In the genomic region with DNA sequence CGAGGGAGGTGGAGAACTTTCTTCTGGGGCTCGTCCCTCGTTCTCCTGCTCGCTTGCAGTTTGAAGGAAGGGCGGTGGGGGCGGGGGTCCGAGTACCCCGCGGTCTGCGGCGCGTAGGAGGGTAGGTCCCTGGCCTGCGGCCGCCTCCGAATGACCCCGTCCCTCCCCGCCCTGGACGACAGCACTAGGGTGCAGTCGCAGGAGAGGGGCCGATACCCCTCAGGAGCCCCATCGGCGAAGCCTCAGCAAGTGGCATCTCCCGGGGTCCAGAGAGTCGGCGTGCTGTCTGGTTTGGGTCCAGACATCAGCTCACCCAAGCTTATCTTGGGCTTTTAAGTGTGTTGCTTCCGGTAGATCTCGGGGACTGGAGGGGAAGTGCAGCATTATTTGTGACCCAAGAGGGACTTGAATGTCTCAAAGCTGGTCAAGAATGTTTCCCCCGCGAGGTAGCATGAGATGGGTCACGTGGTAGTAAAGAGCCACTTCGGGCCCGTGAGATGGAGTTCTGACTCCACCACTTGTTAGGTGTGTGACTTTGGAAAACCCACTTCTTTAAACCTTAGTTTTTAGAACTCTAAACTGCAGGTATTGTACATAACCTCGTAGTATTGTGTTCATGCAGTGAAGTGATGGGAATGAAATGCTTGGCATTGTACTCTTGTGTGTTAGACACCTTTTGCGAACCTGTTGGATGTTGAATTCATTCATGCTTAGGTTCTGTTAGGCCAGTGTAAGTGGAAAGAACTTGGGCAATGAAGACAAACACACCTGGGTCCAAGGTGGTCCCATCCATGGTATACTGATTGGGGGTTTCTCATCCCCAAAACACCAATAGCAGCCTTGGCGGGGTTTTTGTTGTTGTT, we compare ENCODE assay signal across 8 cellular contexts. TPM values are rescaled to one million over a fixed set of nuclear protein-coding genes. Genes with fewer than 3 reads are reported as not detected.
DNase-seq lines count a peak whose midpoint lies in the region; ATAC-seq and TF ChIP-seq lines count a peak whose summit lies in the region.

No MANE protein-coding gene starts in this region.

- WGBS in endodermal cell (ENCODE audit: insufficient coverage in 1 of 2, insufficient read length in 1 of 2), 2 experiments, result 20 to 32% methylated on average over 13 to 35 of the region's 35 CpGs

- no peak overlapping the region for H3K27ac ChIP-seq in BLaER1
- no peak overlapping the region for H3K27ac ChIP-seq in endodermal cell (ENCODE audit: low read depth, low read length)
- no peak overlapping the region for H3K27ac ChIP-seq in muscle layer of colon (ENCODE audit: low read depth, low read length)

- H3K4me3 Mint-ChIP-seq in endodermal cell (peak overlapping the region; percentile 83), type B pancreatic cell (peak overlapping the region; percentile 95)

- H3K9me3 Mint-ChIP-seq in endodermal cell (no peaks in the 10 kb centered on the region), type B pancreatic cell (peaks cover 3% of the 10 kb centered on the region)

- peaks cover 42% of the 10 kb centered on the region for H3K4me1 Mint-ChIP-seq in endodermal cell
- H3K4me1 Mint-ChIP-seq in type B pancreatic cell (ENCODE audit: unreplicated experiment), result peaks cover 38% of the 10 kb centered on the region

- DNase-seq in activated CD4-positive, alpha-beta T cell treated with anti-CD3 and anti-CD28 coated beads for 48 hours, result peak; percentile 23
- DNase-seq in endodermal cell (peak; percentile 71), type B pancreatic cell (ENCODE audit: extremely low spot score, unreplicated experiment) (no peak)

- no peaks in the 10 kb centered on the region for H3K27me3 ChIP-seq in BLaER1
- no peaks in the 10 kb centered on the region for H3K27me3 ChIP-seq in endodermal cell (ENCODE audit: control insufficient read depth, insufficient read depth, low read length, poor library complexity, severe bottlenecking)
- H3K27me3 ChIP-seq in muscle layer of colon (ENCODE audit: control insufficient read depth in 1 of 2, insufficient read depth in 2 of 2, low read length in 2 of 2), result no peaks in the 10 kb centered on the region

- TF ChIP-seq CTCF in endodermal cell (conservative IDR thresholded peaks at IDR 0.05) (no peak), type B pancreatic cell (conservative IDR thresholded peaks at IDR 0.05) (no peak)

- H3K27ac Mint-ChIP-seq in endodermal cell, result peak overlapping the region; percentile 85
- H3K27ac Mint-ChIP-seq in type B pancreatic cell, result peak overlapping the region; percentile 91

- TF ChIP-seq EP300 in Ishikawa (IDR thresholded peaks at IDR 0.05; ENCODE audit: borderline replicate concordance), result no peak

- peaks cover 46% of the 10 kb centered on the region for H3K27me3 Mint-ChIP-seq in endodermal cell (ENCODE audit: insufficient read depth)
- no peaks in the 10 kb centered on the region for H3K27me3 Mint-ChIP-seq in type B pancreatic cell

- H3K36me3 ChIP-seq in BLaER1 (no peaks in the 10 kb centered on the region), endodermal cell (ENCODE audit: control insufficient read depth, insufficient read depth, low read length) (peaks cover 18% of the 10 kb centered on the region), muscle layer of colon (ENCODE audit: insufficient read depth, low read length) (no peaks in the 10 kb centered on the region)

- H3K4me1 ChIP-seq in BLaER1 (no peaks in the 10 kb centered on the region), endodermal cell (ENCODE audit: control insufficient read depth, insufficient read depth, low read length) (peaks cover 4% of the 10 kb centered on the region), muscle layer of colon (ENCODE audit: insufficient read depth, low read length) (peaks cover 6% of the 10 kb centered on the region)

- H3K9me3 ChIP-seq in BLaER1 (no peaks in the 10 kb centered on the region), endodermal cell (ENCODE audit: control insufficient read depth, low read length) (no peaks in the 10 kb centered on the region), muscle layer of colon (ENCODE audit: low read length) (no peaks in the 10 kb centered on the region)

- H3K4me2 ChIP-seq in BLaER1, result peak overlapping the region; percentile 81

- H4K20me1 ChIP-seq in BLaER1, result no peaks in the 10 kb centered on the region

- TF ChIP-seq RAD21 in Ishikawa (IDR thresholded peaks at IDR 0.05; ENCODE audit: low read depth), result no peak

- peak overlapping the region; percentile 72 for H3K4me3 ChIP-seq in BLaER1
- peak overlapping the region; percentile 88 for H3K4me3 ChIP-seq in endodermal cell (ENCODE audit: low read length)
- peak overlapping the region; percentile 70 to 86 for H3K4me3 ChIP-seq in muscle layer of colon (ENCODE audit: low read depth in 1 of 2, low read length in 2 of 2)

- H3K36me3 Mint-ChIP-seq in endodermal cell (ENCODE audit: low read depth) (peaks cover 8% of the 10 kb centered on the region), type B pancreatic cell (no peaks in the 10 kb centered on the region)

- peak overlapping the region; percentile 60; the same call in 1 of the 2 replicates for H3K9ac ChIP-seq in BLaER1
- peak overlapping the region; percentile 87 for H3K9ac ChIP-seq in endodermal cell (ENCODE audit: extremely low read depth, low read length, poor library complexity, severe bottlenecking)
- H3K9ac ChIP-seq in muscle layer of colon (ENCODE audit: low read length), result peak overlapping the region; percentile 14

- ATAC-seq in GM19455 (IDR thresholded peaks at IDR 0.05; ENCODE audit: unreplicated experiment) (peak; percentile 41), HG02588 (IDR thresholded peaks at IDR 0.05; ENCODE audit: unreplicated experiment) (no peak)

TF ChIP-seq in Ishikawa, 13 proteins besides CTCF, POLR2A, EP300 and RAD21:
- TF ChIP-seq CREB1 (IDR thresholded peaks at IDR 0.05; ENCODE audit: low read depth), result no peak
- TF ChIP-seq YY1 (IDR thresholded peaks at IDR 0.05; ENCODE audit: low read depth), result no peak
- TF ChIP-seq, protein P1, sequence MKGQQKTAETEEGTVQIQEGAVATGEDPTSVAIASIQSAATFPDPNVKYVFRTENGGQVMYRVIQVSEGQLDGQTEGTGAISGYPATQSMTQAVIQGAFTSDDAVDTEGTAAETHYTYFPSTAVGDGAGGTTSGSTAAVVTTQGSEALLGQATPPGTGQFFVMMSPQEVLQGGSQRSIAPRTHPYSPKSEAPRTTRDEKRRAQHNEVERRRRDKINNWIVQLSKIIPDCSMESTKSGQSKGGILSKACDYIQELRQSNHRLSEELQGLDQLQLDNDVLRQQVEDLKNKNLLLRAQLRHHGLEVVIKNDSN (IDR thresholded peaks at IDR 0.05), result peak; percentile 87
- no peak for TF ChIP-seq CEBPB (IDR thresholded peaks at IDR 0.05)
- no peak for TF ChIP-seq NFIC (IDR thresholded peaks at IDR 0.05)
- no peak for TF ChIP-seq TAF1 (IDR thresholded peaks at IDR 0.05; ENCODE audit: low read depth)
- no peak for TF ChIP-seq EGR1 (IDR thresholded peaks at IDR 0.05)
- TF ChIP-seq TEAD4 (IDR thresholded peaks at IDR 0.05), result no peak
- peak; percentile 72 for TF ChIP-seq MAX (IDR thresholded peaks at IDR 0.05)
- TF ChIP-seq FOXM1 (IDR thresholded peaks at IDR 0.05; ENCODE audit: borderline replicate concordance, low read depth), result no peak
- peak; percentile 94 for TF ChIP-seq ZBTB7A (IDR thresholded peaks at IDR 0.05; ENCODE audit: low read depth)
- TF ChIP-seq, protein P2, sequence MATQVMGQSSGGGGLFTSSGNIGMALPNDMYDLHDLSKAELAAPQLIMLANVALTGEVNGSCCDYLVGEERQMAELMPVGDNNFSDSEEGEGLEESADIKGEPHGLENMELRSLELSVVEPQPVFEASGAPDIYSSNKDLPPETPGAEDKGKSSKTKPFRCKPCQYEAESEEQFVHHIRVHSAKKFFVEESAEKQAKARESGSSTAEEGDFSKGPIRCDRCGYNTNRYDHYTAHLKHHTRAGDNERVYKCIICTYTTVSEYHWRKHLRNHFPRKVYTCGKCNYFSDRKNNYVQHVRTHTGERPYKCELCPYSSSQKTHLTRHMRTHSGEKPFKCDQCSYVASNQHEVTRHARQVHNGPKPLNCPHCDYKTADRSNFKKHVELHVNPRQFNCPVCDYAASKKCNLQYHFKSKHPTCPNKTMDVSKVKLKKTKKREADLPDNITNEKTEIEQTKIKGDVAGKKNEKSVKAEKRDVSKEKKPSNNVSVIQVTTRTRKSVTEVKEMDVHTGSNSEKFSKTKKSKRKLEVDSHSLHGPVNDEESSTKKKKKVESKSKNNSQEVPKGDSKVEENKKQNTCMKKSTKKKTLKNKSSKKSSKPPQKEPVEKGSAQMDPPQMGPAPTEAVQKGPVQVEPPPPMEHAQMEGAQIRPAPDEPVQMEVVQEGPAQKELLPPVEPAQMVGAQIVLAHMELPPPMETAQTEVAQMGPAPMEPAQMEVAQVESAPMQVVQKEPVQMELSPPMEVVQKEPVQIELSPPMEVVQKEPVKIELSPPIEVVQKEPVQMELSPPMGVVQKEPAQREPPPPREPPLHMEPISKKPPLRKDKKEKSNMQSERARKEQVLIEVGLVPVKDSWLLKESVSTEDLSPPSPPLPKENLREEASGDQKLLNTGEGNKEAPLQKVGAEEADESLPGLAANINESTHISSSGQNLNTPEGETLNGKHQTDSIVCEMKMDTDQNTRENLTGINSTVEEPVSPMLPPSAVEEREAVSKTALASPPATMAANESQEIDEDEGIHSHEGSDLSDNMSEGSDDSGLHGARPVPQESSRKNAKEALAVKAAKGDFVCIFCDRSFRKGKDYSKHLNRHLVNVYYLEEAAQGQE (IDR thresholded peaks at IDR 0.05; ENCODE audit: low read depth), result no peak
- no peak for TF ChIP-seq TCF12 (IDR thresholded peaks at IDR 0.05; ENCODE audit: low read depth)

RNA-seq across cellular contexts. Expression of gene ANKRD6, which starts 0.9 kb away (rescaled TPM):
- total RNA-seq in endodermal cell, result 100 to 1,000 TPM in 1 of 2 donors, 10 to 100 TPM in 1; 88.7 to 110 TPM
- 31.9 TPM for polyA plus RNA-seq in endodermal cell (2013, experiment 1 of 2)
- 33.9 TPM for polyA plus RNA-seq in endodermal cell (2013, experiment 2 of 2)
- 33.0 and 34.0 TPM in 2 replicates for total RNA-seq in type B pancreatic cell (ENCODE audit: low replicate concordance)

RNA-seq across cellular contexts. Expression of gene RRAGD, which starts 21.8 kb away (rescaled TPM):
- total RNA-seq in endodermal cell (1 to 10 TPM in 1 of 2 donors, under 1 TPM in 1; 0.95 to 2.0 TPM), type B pancreatic cell (ENCODE audit: low replicate concordance) (18.0 and 19.7 TPM in 2 replicates)
- 20.5 TPM for polyA plus RNA-seq in endodermal cell (2013, experiment 1 of 2)
- 18.0 TPM for polyA plus RNA-seq in endodermal cell (2013, experiment 2 of 2)

Comparison
In these comparisons a context has a peak if more than half of its experiments do, and no peak if none do; other contexts are left out.
1. H3K9ac ChIP-seq: peak in every context shown above with its lines; median percentile 87 in endodermal cell; 60 in BLaER1; 14 in muscle layer of colon.